11 cellular contexts compared by ENCODE assay signal in genomic region chr12:69331846-69332684, GRCh38. TPM values are rescaled to one million over a fixed set of nuclear protein-coding genes. Genes with fewer than 3 reads are reported as not detected.
A peak's percentile ranks its signal among the peaks of the same experiment; 100 is the strongest.
DNase-seq lines count a peak whose midpoint lies in the region; ATAC-seq and TF ChIP-seq lines count a peak whose summit lies in the region.
"Had no signal": no experiment of that assay in that cellular context is flagged by ENCODE, and none has a peak within 500 bp of the region (broad histone marks: within the 10 kb centered on the region; RNA-seq: fewer than 3 reads in every experiment).

No MANE protein-coding gene starts in this region.

- no peak for TF ChIP-seq POLR2A in erythroblast (IDR thresholded peaks at IDR 0.05; ENCODE audit: low read length)

- H3K79me1 ChIP-seq in trophoblast cell (ENCODE audit: low read length): no peaks in the 10 kb centered on the region

- DNase-seq in DMS53 treated with DMSO at 0.1 percent for 48 hours (lab: John Stamatoyannopoulos, UW; ENCODE audit: unreplicated experiment) (peak; percentile 44), epithelial cell of esophagus (ENCODE audit: low read depth) (peak; percentile 7), trophoblast cell (no peak), aorta (no peak), erythroblast (lab: John Stamatoyannopoulos, UW) (no peak)
- no peak for DNase-seq in stimulated activated naive CD4-positive, alpha-beta T cell (lab: John Stamatoyannopoulos, UW)
- DNase-seq: activated effector memory CD4-positive, alpha-beta T cell treated with anti-CD3 and anti-CD28 coated beads, Interleukin-2, amount 50 U/mL, for 16 hours; midbrain; NCI-H2107 had no signal

- no peak overlapping the region for H3K18ac ChIP-seq in trophoblast cell (ENCODE audit: low read length)

- no peaks in the 10 kb centered on the region for H4K20me1 ChIP-seq in Loucy (ENCODE audit: insufficient read depth, low read length, poor library complexity, severe bottlenecking)

- H4K8ac ChIP-seq in trophoblast cell (ENCODE audit: low read depth, low read length): no peak overlapping the region

- H3K4me1 ChIP-seq in Loucy (ENCODE audit: insufficient read depth, low read length, poor library complexity, severe bottlenecking) (peaks cover 10% of the 10 kb centered on the region), trophoblast cell (ENCODE audit: control insufficient read depth in 1 of 2, insufficient read depth in 2 of 2, low read length in 2 of 2) (no peaks in the 10 kb centered on the region), aorta (ENCODE audit: control insufficient read depth in 1 of 2, insufficient read depth in 2 of 2, low read length in 2 of 2) (no peaks in the 10 kb centered on the region)

- no peak overlapping the region for H3K4ac ChIP-seq in trophoblast cell (ENCODE audit: low read depth, low read length)

- intact Hi-C loops in aorta (cut with DNase I): no loop called here

- no peak overlapping the region for H3K14ac ChIP-seq in trophoblast cell (ENCODE audit: low read length)

- no peak overlapping the region for H3K4me3 ChIP-seq in Loucy (ENCODE audit: low read length, poor library complexity, severe bottlenecking)
- no peak overlapping the region for H3K4me3 ChIP-seq in epithelial cell of esophagus (ENCODE audit: low read length)
- no peak overlapping the region for H3K4me3 ChIP-seq in trophoblast cell (ENCODE audit: low read depth, low read length)
- H3K4me3 ChIP-seq in aorta (ENCODE audit: low read length in 2 of 2): no peak overlapping the region

- H2BK5ac ChIP-seq in trophoblast cell (ENCODE audit: low read depth, low read length, poor library complexity): no peak overlapping the region

- peak overlapping the region; percentile 72 for H3K4me2 ChIP-seq in Loucy (ENCODE audit: low read depth, low read length, poor library complexity, severe bottlenecking)
- no peak overlapping the region for H3K4me2 ChIP-seq in trophoblast cell (ENCODE audit: low read length)

- H3K9ac ChIP-seq in Loucy (ENCODE audit: low read depth, low read length, poor library complexity, severe bottlenecking): no peak overlapping the region
- no peak overlapping the region for H3K9ac ChIP-seq in trophoblast cell (ENCODE audit: low read length)

- no peak overlapping the region for H2AK5ac ChIP-seq in trophoblast cell (ENCODE audit: low read length)

- no peak overlapping the region for H2BK120ac ChIP-seq in trophoblast cell (ENCODE audit: insufficient read depth, low read length, poor library complexity)

- no peaks in the 10 kb centered on the region for H3K79me2 ChIP-seq in Loucy (ENCODE audit: insufficient read depth, low read length)
- no peaks in the 10 kb centered on the region for H3K79me2 ChIP-seq in trophoblast cell (ENCODE audit: control insufficient read depth, insufficient read depth, low read length, poor library complexity)

- ATAC-seq in activated CD4-positive, CD25-positive, alpha-beta regulatory T cell treated with anti-CD3 and anti-CD28 coated beads, Interleukin-2, amount 50 U/mL, for 24 hours: no peak
- no peak for ATAC-seq in aorta (ENCODE audit: low FRiP score)

- no CpG with 5 or more reads among the region's 20 CpGs for WGBS in trophoblast cell (ENCODE audit: extremely low coverage, insufficient coverage, insufficient read length)
- 52 to 61% methylated on average over 20 of the region's 20 CpGs for WGBS in aorta, 2 donors

- no peaks in the 10 kb centered on the region for H3F3A ChIP-seq in Loucy (ENCODE audit: low read depth)

- H3K23ac ChIP-seq in trophoblast cell (ENCODE audit: low read length): no peak overlapping the region

- TF ChIP-seq CTCF in Loucy (conservative IDR thresholded peaks at IDR 0.05; ENCODE audit: low read length) (no peak), epithelial cell of esophagus (IDR thresholded peaks at IDR 0.05; ENCODE audit: insufficient read depth, low read depth, low read length, missing control alignments) (no peak)

- H3K27me3 ChIP-seq in Loucy (ENCODE audit: insufficient read depth, low read length, poor library complexity, severe bottlenecking) (no peaks in the 10 kb centered on the region), trophoblast cell (ENCODE audit: insufficient read depth, low read length) (no peaks in the 10 kb centered on the region), aorta (ENCODE audit: control insufficient read depth in 1 of 2, insufficient read depth in 2 of 2, low read length in 1 of 2) (no peaks in the 10 kb centered on the region)

- H2BK12ac ChIP-seq in trophoblast cell (ENCODE audit: low read length): no peak overlapping the region

- no peaks in the 10 kb centered on the region for H3K9me2 ChIP-seq in Loucy (replicated peaks; ENCODE audit: low read depth, low read length)

- peak overlapping the region; percentile 94 for H2AFZ ChIP-seq in Loucy (ENCODE audit: low read length)
- H2AFZ ChIP-seq in trophoblast cell (ENCODE audit: insufficient read depth, low read length, poor library complexity): peak overlapping the region; percentile 6

- H4K12ac ChIP-seq in trophoblast cell (ENCODE audit: low read depth, low read length): no peak overlapping the region

- no peak overlapping the region for H3K27ac ChIP-seq in trophoblast cell (ENCODE audit: low read depth, low read length)
- H3K27ac ChIP-seq in aorta (ENCODE audit: low read depth in 1 of 2, low read length in 2 of 2): no peak overlapping the region

- H4K91ac ChIP-seq in trophoblast cell (ENCODE audit: low read depth, low read length): no peak overlapping the region

- H3K9me3 ChIP-seq in Loucy (ENCODE audit: insufficient read depth, low read depth, low read length) (no peaks in the 10 kb centered on the region), trophoblast cell (ENCODE audit: insufficient read depth, low read depth, low read length) (no peaks in the 10 kb centered on the region), aorta (ENCODE audit: control insufficient read depth, low read length) (no peaks in the 10 kb centered on the region)

- H3K36me3 ChIP-seq in Loucy (ENCODE audit: insufficient read depth, low read length) (no peaks in the 10 kb centered on the region), trophoblast cell (ENCODE audit: control insufficient read depth in 1 of 2, insufficient read depth in 2 of 2, low read length in 2 of 2) (no peaks in the 10 kb centered on the region), aorta (ENCODE audit: control insufficient read depth in 1 of 2, insufficient read depth in 2 of 2, low read length in 1 of 2) (no peaks in the 10 kb centered on the region)

RNA-seq across cellular contexts. Expression of gene LYZ, which starts 16.1 kb away (rescaled TPM):
- polyA plus RNA-seq in trophoblast cell (2013): 0.04 and 0.10 TPM in 2 replicates
- 100 to 1,000 TPM in 1 of 2 donors, 10 to 100 TPM in 1; 38.7 to 180 TPM for total RNA-seq in aorta
- polyA plus RNA-seq in aorta: 100 to 1,000 TPM in 1 of 2 donors, 10 to 100 TPM in 1; 15.1 to 122 TPM

RNA-seq across cellular contexts. Expression of gene YEATS4, which starts 27.5 kb away (rescaled TPM):
- 13.2 and 13.5 TPM in 2 replicates for polyA plus RNA-seq in trophoblast cell (2013)
- 10 to 100 TPM in 1 of 2 donors, 1 to 10 TPM in 1; 8.5 to 11.6 TPM for total RNA-seq in aorta
- 10 to 100 TPM; 11.6 to 12.5 TPM for polyA plus RNA-seq in aorta

Comparison
In these comparisons a context has a peak if more than half of its experiments do, and no peak if none do; other contexts are left out.
1. DNase-seq: peak in DMS53 treated with DMSO at 0.1 percent for 48 hours (single experiment) and epithelial cell of esophagus (single experiment); none in trophoblast cell (0 of 2), aorta (0 of 2), stimulated activated naive CD4-positive, alpha-beta T cell (0 of 6) and erythroblast (0 of 2).